In the genomic region with DNA sequence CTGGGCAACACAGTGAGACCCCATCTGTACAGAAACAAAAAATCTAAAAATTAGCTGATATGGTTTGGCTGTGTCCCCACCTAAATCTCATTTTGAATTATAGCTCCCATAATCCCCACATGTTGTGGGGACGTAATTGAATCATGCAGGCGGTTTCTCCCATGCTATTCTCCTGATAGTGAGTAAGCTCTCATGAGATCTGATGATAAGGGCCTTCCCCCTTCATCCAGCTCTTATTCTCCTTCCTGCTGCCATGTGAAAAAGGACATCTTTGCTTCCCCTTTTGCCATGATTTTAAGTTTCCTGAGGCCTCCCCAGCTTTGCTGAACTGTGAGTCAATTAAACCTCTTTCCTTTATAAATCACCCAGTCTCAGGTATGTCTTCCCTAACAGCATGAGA, we compare ENCODE assay signal across 19 cellular contexts.
A peak's percentile ranks its signal among the peaks of the same experiment; 100 is the strongest.
DNase-seq lines count a peak whose midpoint lies in the region; ATAC-seq and TF ChIP-seq lines count a peak whose summit lies in the region.
"Had no signal": no experiment of that assay in that cellular context is flagged by ENCODE, and none has a peak within 500 bp of the region (broad histone marks: within the 10 kb centered on the region; RNA-seq: fewer than 3 reads in every experiment).

No MANE protein-coding gene starts in this region.

- H3K4me3 ChIP-seq in CD8-positive, alpha-beta memory T cell (ENCODE audit: low read length) = no peak overlapping the region
- H3K4me3 ChIP-seq: BLaER1 had no signal

- H3K27ac ChIP-seq in CD8-positive, alpha-beta memory T cell (ENCODE audit: low read depth, low read length) = no peak overlapping the region
- H3K27ac ChIP-seq: BLaER1, RWPE1 had no signal

- no peak overlapping the region for H3K4me3 Mint-ChIP-seq in activated CD8-positive, alpha-beta T cell treated with anti-CD3 and anti-CD28 coated beads, Interleukin-2, amount 10 ng/mL, durations not matched to agents 7 days and 5 days
- no peak overlapping the region for H3K4me3 Mint-ChIP-seq in activated CD8-positive, alpha-beta T cell treated with anti-CD3 and anti-CD28 coated beads for 36 hours
- H3K4me3 Mint-ChIP-seq in CD8-positive, alpha-beta memory T cell = no peak overlapping the region
- H3K4me3 Mint-ChIP-seq in T-cell = no peak overlapping the region
- H3K4me3 Mint-ChIP-seq in naive thymus-derived CD8-positive, alpha-beta T cell = no peak overlapping the region

- H3K36me3 ChIP-seq in CD8-positive, alpha-beta memory T cell (ENCODE audit: insufficient read depth, low read length) = no peaks in the 10 kb centered on the region

- H3K4me1 Mint-ChIP-seq in activated CD8-positive, alpha-beta T cell treated with anti-CD3 and anti-CD28 coated beads, Interleukin-2, amount 10 ng/mL, durations not matched to agents 7 days and 5 days (ENCODE audit: low read depth) = peaks cover 60% of the 10 kb centered on the region
- H3K4me1 Mint-ChIP-seq in activated CD8-positive, alpha-beta T cell treated with anti-CD3 and anti-CD28 coated beads for 36 hours (ENCODE audit: low read depth) = peaks cover 74% of the 10 kb centered on the region
- H3K4me1 Mint-ChIP-seq in CD8-positive, alpha-beta memory T cell = peaks cover 51 to 66% (median 64%) of the 10 kb centered on the region in 3 donors
- peaks cover 52 to 83% (median 81%) of the 10 kb centered on the region in 3 donors for H3K4me1 Mint-ChIP-seq in T-cell
- peaks cover 33 to 74% (median 68%) of the 10 kb centered on the region in 4 donors for H3K4me1 Mint-ChIP-seq in naive thymus-derived CD8-positive, alpha-beta T cell

- no peaks in the 10 kb centered on the region for H3K9me3 Mint-ChIP-seq in activated CD8-positive, alpha-beta T cell treated with anti-CD3 and anti-CD28 coated beads, Interleukin-2, amount 10 ng/mL, durations not matched to agents 7 days and 5 days (ENCODE audit: insufficient read depth)
- no peaks in the 10 kb centered on the region for H3K9me3 Mint-ChIP-seq in activated CD8-positive, alpha-beta T cell treated with anti-CD3 and anti-CD28 coated beads for 36 hours
- H3K9me3 Mint-ChIP-seq in CD8-positive, alpha-beta memory T cell = peaks cover 0 to 3% (median 0%) of the 10 kb centered on the region in 5 donors
- H3K9me3 Mint-ChIP-seq in T-cell = peaks cover 0 to 3% (median 3%) of the 10 kb centered on the region in 3 donors
- no peaks in the 10 kb centered on the region for H3K9me3 Mint-ChIP-seq in naive thymus-derived CD8-positive, alpha-beta T cell

- no peak for TF ChIP-seq CTCF in activated CD8-positive, alpha-beta T cell treated with anti-CD3 and anti-CD28 coated beads for 36 hours (IDR thresholded peaks at IDR 0.05)

- POLR2A ChIA-PET in activated CD8-positive, alpha-beta T cell treated with anti-CD3 and anti-CD28 coated beads, Interleukin-2, amount 10 ng/mL, durations not matched to agents 7 days and 5 days (lab: Charles Lee) = no interaction called here
- POLR2A ChIA-PET in activated CD8-positive, alpha-beta T cell treated with anti-CD3 and anti-CD28 coated beads for 36 hours (lab: Charles Lee) = interaction anchor here (1.1 to 1.2 kb wide), 2 partner anchors 16 to 92 kb away, joined by 3 to 5 read pairs; no protein-coding TSS in a partner anchor
- POLR2A ChIA-PET in CD8-positive, alpha-beta memory T cell (lab: Charles Lee) = no interaction called here
- POLR2A ChIA-PET in T-cell (lab: Charles Lee) = interaction anchor here in 1 of 2 donors (0.6 kb wide), 1 partner anchor 95 kb away, joined by 6 read pairs; no protein-coding TSS in a partner anchor
- POLR2A ChIA-PET in naive thymus-derived CD8-positive, alpha-beta T cell (lab: Charles Lee) = no interaction called here

- H3K27me3 Mint-ChIP-seq in activated CD8-positive, alpha-beta T cell treated with anti-CD3 and anti-CD28 coated beads, Interleukin-2, amount 10 ng/mL, durations not matched to agents 7 days and 5 days (ENCODE audit: low read depth) = no peaks in the 10 kb centered on the region
- H3K27me3 Mint-ChIP-seq in activated CD8-positive, alpha-beta T cell treated with anti-CD3 and anti-CD28 coated beads for 36 hours = no peaks in the 10 kb centered on the region
- no peaks in the 10 kb centered on the region for H3K27me3 Mint-ChIP-seq in CD8-positive, alpha-beta memory T cell
- no peaks in the 10 kb centered on the region for H3K27me3 Mint-ChIP-seq in T-cell
- no peaks in the 10 kb centered on the region for H3K27me3 Mint-ChIP-seq in naive thymus-derived CD8-positive, alpha-beta T cell

- no peaks in the 10 kb centered on the region for H3K9me3 ChIP-seq in CD8-positive, alpha-beta memory T cell (ENCODE audit: low read length)

- intact Hi-C loops in activated CD8-positive, alpha-beta T cell treated with anti-CD3 and anti-CD28 coated beads for 36 hours (cut with micrococcal nuclease) = no loop called here

- CTCF ChIA-PET in activated CD8-positive, alpha-beta T cell treated with anti-CD3 and anti-CD28 coated beads, Interleukin-2, amount 10 ng/mL, durations not matched to agents 7 days and 5 days (lab: Charles Lee) = no interaction called here
- CTCF ChIA-PET in activated CD8-positive, alpha-beta T cell treated with anti-CD3 and anti-CD28 coated beads for 36 hours (lab: Charles Lee) = interaction anchor here (0.6 to 1.6 kb wide), 2 partner anchors 15 to 30 kb away, joined by 3 to 6 read pairs; no protein-coding TSS in a partner anchor
- CTCF ChIA-PET in CD8-positive, alpha-beta memory T cell (lab: Charles Lee) = interaction anchor here (0.9 kb wide), 1 partner anchor 137 kb away, joined by 4 read pairs; no protein-coding TSS in a partner anchor
- CTCF ChIA-PET in T-cell (lab: Charles Lee) = interaction anchor here in 1 of 2 donors (0.6 kb wide), 1 partner anchor 128 kb away, joined by 4 read pairs; no protein-coding TSS in a partner anchor

- no peak for ATAC-seq in activated CD8-positive, alpha-beta T cell treated with anti-CD3 and anti-CD28 coated beads, Interleukin-2, amount 10 ng/mL, durations not matched to agents 7 days and 5 days
- ATAC-seq in activated CD8-positive, alpha-beta T cell treated with anti-CD3 and anti-CD28 coated beads for 36 hours = no peak
- ATAC-seq in T-cell (replicated peaks in 1 of 4) (no peak), HG02623 (IDR thresholded peaks at IDR 0.05; ENCODE audit: unreplicated experiment) (no peak)
- no peak for ATAC-seq in naive thymus-derived CD8-positive, alpha-beta T cell
- ATAC-seq: HepG2, PC-3 had no signal

- DNase-seq in activated CD8-positive, alpha-beta T cell treated with anti-CD3 and anti-CD28 coated beads, Interleukin-2, amount 10 ng/mL, durations not matched to agents 7 days and 5 days = no peak
- no peak for DNase-seq in activated CD8-positive, alpha-beta T cell treated with anti-CD3 and anti-CD28 coated beads for 36 hours
- no peak for DNase-seq in CD8-positive, alpha-beta memory T cell
- DNase-seq in T-cell = no peak
- no peak for DNase-seq in naive thymus-derived CD8-positive, alpha-beta T cell
- DNase-seq in EL = no peak
- DNase-seq in HuH-7 (ENCODE audit: low spot score) = no peak
- DNase-seq: DMS79 treated with DMSO at 0.1 percent for 48 hours, NCI-H1105, NCI-H2107, NCI-H2227 treated with DMSO at 0.1 percent for 48 hours, NCI-H510A treated with DMSO at 0.1 percent for 48 hours, PC-3, SIG-M5, SW 1271 had no signal

- H3K27me3 ChIP-seq in CD8-positive, alpha-beta memory T cell (ENCODE audit: insufficient read depth, low read length, poor library complexity, severe bottlenecking) = no peaks in the 10 kb centered on the region
- H3K27me3 ChIP-seq: BLaER1 had no signal

- peak overlapping the region; percentile 6 for H3K27ac Mint-ChIP-seq in activated CD8-positive, alpha-beta T cell treated with anti-CD3 and anti-CD28 coated beads, Interleukin-2, amount 10 ng/mL, durations not matched to agents 7 days and 5 days
- no peak overlapping the region for H3K27ac Mint-ChIP-seq in activated CD8-positive, alpha-beta T cell treated with anti-CD3 and anti-CD28 coated beads for 36 hours
- H3K27ac Mint-ChIP-seq in CD8-positive, alpha-beta memory T cell = peak overlapping the region in 6 of 8 donors; percentile 12 to 89 (median 58)
- peak overlapping the region; percentile 68 to 69 for H3K27ac Mint-ChIP-seq in T-cell
- peak overlapping the region in 8 of 10 donors; percentile 25 to 95 (median 60) for H3K27ac Mint-ChIP-seq in naive thymus-derived CD8-positive, alpha-beta T cell

- H3K36me3 Mint-ChIP-seq in activated CD8-positive, alpha-beta T cell treated with anti-CD3 and anti-CD28 coated beads, Interleukin-2, amount 10 ng/mL, durations not matched to agents 7 days and 5 days (ENCODE audit: low read depth) = peaks cover 78% of the 10 kb centered on the region
- peaks cover 54% of the 10 kb centered on the region for H3K36me3 Mint-ChIP-seq in activated CD8-positive, alpha-beta T cell treated with anti-CD3 and anti-CD28 coated beads for 36 hours (ENCODE audit: low read depth)
- peaks cover 7 to 58% (median 9%) of the 10 kb centered on the region in 3 donors for H3K36me3 Mint-ChIP-seq in CD8-positive, alpha-beta memory T cell
- peaks cover 45% of the 10 kb centered on the region for H3K36me3 Mint-ChIP-seq in T-cell
- H3K36me3 Mint-ChIP-seq in naive thymus-derived CD8-positive, alpha-beta T cell = peaks cover 0 to 49% (median 16%) of the 10 kb centered on the region in 3 donors

- H3K4me1 ChIP-seq in CD8-positive, alpha-beta memory T cell (ENCODE audit: insufficient read depth, low read length) = peaks cover 39% of the 10 kb centered on the region
